In genomic region chr17:50939542-50939794, GRCh38 we compare ENCODE assay signal across 16 cellular contexts.
"Had no signal": no experiment of that assay in that cellular context is flagged by ENCODE, and none has a peak within 500 bp of the region (broad histone marks: within the 10 kb centered on the region; RNA-seq: fewer than 3 reads in every experiment).

No MANE protein-coding gene starts in this region.

- FAIRE-seq: islet of Langerhans, pancreas, urothelium cell line had no signal

- H3K4me3 ChIP-seq: pancreas, sigmoid colon, spleen, tibial artery had no signal

- ATAC-seq: effector memory CD8-positive, alpha-beta T cell; pancreas had no signal

- H3K36me3 ChIP-seq: pancreas, sigmoid colon, spleen, tibial artery had no signal

- DNase-seq: activated CD4-positive, alpha-beta T cell treated with anti-CD3 and anti-CD28 coated beads, Interleukin-2, amount 50 U/mL, for 48 hours; activated gamma-delta T cell treated with Interleukin-2 at 50 U/mL for 16 hours; anterior cingulate cortex; caudate nucleus; effector memory CD8-positive, alpha-beta T cell; hippocampal formation; spleen; stimulated activated CD4-positive, alpha-beta T cell treated with anti-CD3 and anti-CD28 coated beads, Interleukin-4, amount 100 ng/mL, for 4 hours; stimulated activated naive CD4-positive, alpha-beta T cell treated with Interleukin-2 at 50 U/mL for 16 hours; substantia nigra; T-helper 2 cell; tibial artery had no signal

- H3K27ac ChIP-seq: sigmoid colon, tibial artery had no signal

- H3K9me3 ChIP-seq: pancreas, sigmoid colon, spleen, tibial artery had no signal

- H3K27me3 ChIP-seq: pancreas, sigmoid colon, tibial artery had no signal
